Comparison of ENCODE assay signal across 39 cellular contexts in the genomic region with DNA sequence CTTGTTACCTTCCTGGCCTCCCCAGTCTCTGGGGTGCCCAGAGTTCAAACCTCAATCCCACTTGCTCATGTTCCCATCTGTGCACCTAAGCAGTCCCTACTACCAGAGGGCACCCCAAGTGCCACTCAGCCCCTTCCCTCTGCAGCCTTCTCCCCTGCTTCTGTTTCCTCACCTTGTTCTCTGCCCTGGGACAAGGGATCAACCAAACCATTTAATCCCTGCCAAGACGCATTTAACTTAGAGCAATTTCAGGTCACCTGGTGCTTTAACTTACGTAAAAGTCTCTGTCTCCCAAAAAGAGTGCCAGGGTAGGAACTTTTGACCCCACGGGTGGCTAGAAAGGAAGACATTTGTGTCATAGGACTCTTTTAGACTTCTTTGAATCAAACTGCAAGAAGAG.
"Had no signal": no experiment of that assay in that cellular context is flagged by ENCODE, and none has a peak within 500 bp of the region (broad histone marks: within the 10 kb centered on the region; RNA-seq: fewer than 3 reads in every experiment).

No MANE protein-coding gene starts in this region.

- H3K4me3 ChIP-seq: adrenal gland, ascending aorta, body of pancreas, breast epithelium, cardiac muscle cell had no signal

- DNase-seq: activated effector memory CD4-positive, alpha-beta T cell treated with anti-CD3 and anti-CD28 coated beads, Interleukin-2, amount 50 U/mL, for 16 hours; activated effector memory CD4-positive, alpha-beta T cell treated with Interleukin-2 at 50 U/mL for 16 hours; activated gamma-delta T cell; activated gamma-delta T cell treated with Interleukin-2 at 50 U/mL for 16 hours; activated naive CD4-positive, alpha-beta T cell; activated naive CD4-positive, alpha-beta T cell treated with anti-CD3 and anti-CD28 coated beads for 36 hours; activated naive CD4-positive, alpha-beta T cell treated with anti-CD3 and anti-CD28 coated beads, Interleukin-2, amount 10 ng/mL, durations not matched to agents 7 days and 5 days; activated naive CD4-positive, alpha-beta T cell treated with anti-CD3 and anti-CD28 coated beads, Interleukin-2, amount 50 U/mL, for 16 hours; activated naive CD4-positive, alpha-beta T cell treated with Interleukin-2 at 50 U/mL for 16 hours; activated naive CD8-positive, alpha-beta T cell treated with anti-CD3 and anti-CD28 coated beads for 36 hours; activated naive CD8-positive, alpha-beta T cell treated with anti-CD3 and anti-CD28 coated beads, Interleukin-2, amount 10 ng/mL, durations not matched to agents 7 days and 5 days; activated naive CD8-positive, alpha-beta T cell treated with anti-CD3 and anti-CD28 coated beads, Interleukin-2, amount 50 U/mL, for 24 hours; activated T-cell treated with anti-CD3 and anti-CD28 coated beads for 4 hours; activated T-cell treated with anti-CD3 and anti-CD28 coated beads, Interleukin-2, amount 50 U/mL, for 1 hour; activated T-cell treated with anti-CD3 and anti-CD28 coated beads, Interleukin-2, amount 50 U/mL, for 24 hours; activated T-cell treated with anti-CD3 and anti-CD28 coated beads, Interleukin-2, amount 50 U/mL, for 4 hours; activated T-cell treated with anti-CD3 and anti-CD28 coated beads, Interleukin-2, amount 50 U/mL, for 48 hours; activated T-cell treated with anti-CD3 and anti-CD28 coated beads, Interleukin-2, amount 50 U/mL, for 72 hours; adrenal gland; amniotic stem cell; amygdala; anterior cingulate cortex; aorta; body of pancreas; brain microvascular endothelial cell; caudate nucleus; central memory CD4-positive, alpha-beta T cell; cerebellar nuclear complex had no signal

- H3K4me1 ChIP-seq: adrenal gland, ascending aorta, body of pancreas, breast epithelium had no signal

- ATAC-seq: activated naive CD4-positive, alpha-beta T cell treated with anti-CD3 and anti-CD28 coated beads, Interleukin-2, amount 50 U/mL, for 72 hours; activated naive CD8-positive, alpha-beta T cell treated with anti-CD3 and anti-CD28 coated beads, Interleukin-2, amount 50 U/mL, for 24 hours; activated T-cell treated with anti-CD3 and anti-CD28 coated beads, Interleukin-2, amount 50 U/mL, for 4 hours; activated T-cell treated with anti-CD3 and anti-CD28 coated beads, Interleukin-2, amount 50 U/mL, for 72 hours; activated T-helper 17 cell treated with anti-CD3 and anti-CD28 coated beads, Interleukin-2, amount 50 U/mL, for 72 hours; body of pancreas had no signal

- H3K9me3 ChIP-seq: adrenal gland, ascending aorta, body of pancreas, breast epithelium had no signal

- H3K4me1 Mint-ChIP-seq: activated naive CD4-positive, alpha-beta T cell treated with anti-CD3 and anti-CD28 coated beads, Interleukin-2, amount 10 ng/mL, durations not matched to agents 7 days and 5 days; activated naive CD4-positive, alpha-beta T cell treated with anti-CD3 and anti-CD28 coated beads, Interleukin-2, amount 50 U/mL, for 24 hours; activated naive CD8-positive, alpha-beta T cell treated with anti-CD3 and anti-CD28 coated beads for 36 hours; activated naive CD8-positive, alpha-beta T cell treated with anti-CD3 and anti-CD28 coated beads, Interleukin-2, amount 10 ng/mL, durations not matched to agents 7 days and 5 days; activated naive CD8-positive, alpha-beta T cell treated with anti-CD3 and anti-CD28 coated beads, Interleukin-2, amount 50 U/mL, for 24 hours; activated T-helper 17 cell treated with anti-CD3 and anti-CD28 coated beads, Interleukin-2, amount 50 U/mL, for 72 hours; brain; central memory CD8-positive, alpha-beta T cell had no signal

- H3K36me3 Mint-ChIP-seq: activated naive CD4-positive, alpha-beta T cell treated with anti-CD3 and anti-CD28 coated beads, Interleukin-2, amount 10 ng/mL, durations not matched to agents 7 days and 5 days; activated naive CD4-positive, alpha-beta T cell treated with anti-CD3 and anti-CD28 coated beads, Interleukin-2, amount 50 U/mL, for 24 hours; activated naive CD4-positive, alpha-beta T cell treated with anti-CD3 and anti-CD28 coated beads, Interleukin-2, amount 50 U/mL, for 72 hours; activated naive CD8-positive, alpha-beta T cell; activated naive CD8-positive, alpha-beta T cell treated with anti-CD3 and anti-CD28 coated beads for 36 hours; activated naive CD8-positive, alpha-beta T cell treated with anti-CD3 and anti-CD28 coated beads, Interleukin-2, amount 10 ng/mL, durations not matched to agents 7 days and 5 days; brain had no signal

- H3K27ac ChIP-seq: adrenal gland, ascending aorta, body of pancreas, brain microvascular endothelial cell, breast epithelium, cardiac muscle cell had no signal

- H3K9me3 Mint-ChIP-seq: activated naive CD4-positive, alpha-beta T cell treated with anti-CD3 and anti-CD28 coated beads for 36 hours; activated naive CD4-positive, alpha-beta T cell treated with anti-CD3 and anti-CD28 coated beads, Interleukin-2, amount 10 ng/mL, durations not matched to agents 7 days and 5 days; activated naive CD4-positive, alpha-beta T cell treated with anti-CD3 and anti-CD28 coated beads, Interleukin-2, amount 50 U/mL, for 24 hours; activated naive CD4-positive, alpha-beta T cell treated with anti-CD3 and anti-CD28 coated beads, Interleukin-2, amount 50 U/mL, for 72 hours; activated naive CD8-positive, alpha-beta T cell treated with anti-CD3 and anti-CD28 coated beads for 36 hours; activated naive CD8-positive, alpha-beta T cell treated with anti-CD3 and anti-CD28 coated beads, Interleukin-2, amount 50 U/mL, for 24 hours; activated T-cell treated with anti-CD3 and anti-CD28 coated beads, Interleukin-2, amount 50 U/mL, for 24 hours; activated T-cell treated with anti-CD3 and anti-CD28 coated beads, Interleukin-2, amount 50 U/mL, for 4 hours; activated T-cell treated with anti-CD3 and anti-CD28 coated beads, Interleukin-2, amount 50 U/mL, for 72 hours; activated T-helper 1 cell treated with anti-CD3 and anti-CD28 coated beads, Interleukin-12 subunit alpha, Interleukin-12 subunit beta, Interleukin-2, Interleukin-4 antibody, amounts not matched to agents 30 ng/mL and 10 ng/mL and 1 ng/mL, durations not matched to agents 14 hours and 24 hours and 36 hours; activated T-helper 17 cell treated with anti-CD3 and anti-CD28 coated beads, Interleukin-2, amount 50 U/mL, for 72 hours; activated T-helper 2 cell treated with anti-CD3 and anti-CD28 coated beads, Interferon-gamma antibody, Interleukin-2, Interleukin-4, amounts not matched to agents 10 μg/mL and 5 μg/mL and 100 μg/mL, durations not matched to agents 14 hours and 24 hours and 36 hours; brain; central memory CD8-positive, alpha-beta T cell had no signal

- H3K36me3 ChIP-seq: adrenal gland, ascending aorta, brain microvascular endothelial cell, breast epithelium, cardiac muscle cell had no signal

- H3K27me3 ChIP-seq: adrenal gland, ascending aorta, body of pancreas, brain microvascular endothelial cell, breast epithelium, cardiac muscle cell had no signal

- H3K27ac Mint-ChIP-seq: activated naive CD4-positive, alpha-beta T cell treated with anti-CD3 and anti-CD28 coated beads for 36 hours; activated naive CD4-positive, alpha-beta T cell treated with anti-CD3 and anti-CD28 coated beads, Interleukin-2, amount 10 ng/mL, durations not matched to agents 7 days and 5 days; activated naive CD4-positive, alpha-beta T cell treated with anti-CD3 and anti-CD28 coated beads, Interleukin-2, amount 50 U/mL, for 24 hours; activated naive CD4-positive, alpha-beta T cell treated with anti-CD3 and anti-CD28 coated beads, Interleukin-2, amount 50 U/mL, for 72 hours; activated naive CD8-positive, alpha-beta T cell; activated naive CD8-positive, alpha-beta T cell treated with anti-CD3 and anti-CD28 coated beads for 36 hours; activated naive CD8-positive, alpha-beta T cell treated with anti-CD3 and anti-CD28 coated beads, Interleukin-2, amount 10 ng/mL, durations not matched to agents 7 days and 5 days; activated naive CD8-positive, alpha-beta T cell treated with anti-CD3 and anti-CD28 coated beads, Interleukin-2, amount 50 U/mL, for 24 hours; activated T-cell treated with anti-CD3 and anti-CD28 coated beads, Interleukin-2, amount 50 U/mL, for 24 hours; activated T-cell treated with anti-CD3 and anti-CD28 coated beads, Interleukin-2, amount 50 U/mL, for 72 hours; activated T-helper 1 cell treated with anti-CD3 and anti-CD28 coated beads, Interleukin-12 subunit alpha, Interleukin-12 subunit beta, Interleukin-2, Interleukin-4 antibody, amounts not matched to agents 30 ng/mL and 10 ng/mL and 1 ng/mL, durations not matched to agents 14 hours and 24 hours and 36 hours; activated T-helper 17 cell treated with anti-CD3 and anti-CD28 coated beads, Interleukin-2, amount 50 U/mL, for 72 hours; activated T-helper 2 cell treated with anti-CD3 and anti-CD28 coated beads, Interferon-gamma antibody, Interleukin-2, Interleukin-4, amounts not matched to agents 10 μg/mL and 5 μg/mL and 100 μg/mL, durations not matched to agents 14 hours and 24 hours and 36 hours; brain had no signal

- H3K4me3 Mint-ChIP-seq: activated naive CD4-positive, alpha-beta T cell treated with anti-CD3 and anti-CD28 coated beads for 36 hours; activated naive CD4-positive, alpha-beta T cell treated with anti-CD3 and anti-CD28 coated beads, Interleukin-2, amount 10 ng/mL, durations not matched to agents 7 days and 5 days; activated naive CD4-positive, alpha-beta T cell treated with anti-CD3 and anti-CD28 coated beads, Interleukin-2, amount 50 U/mL, for 24 hours; activated naive CD8-positive, alpha-beta T cell; activated naive CD8-positive, alpha-beta T cell treated with anti-CD3 and anti-CD28 coated beads for 36 hours; activated naive CD8-positive, alpha-beta T cell treated with anti-CD3 and anti-CD28 coated beads, Interleukin-2, amount 10 ng/mL, durations not matched to agents 7 days and 5 days; activated naive CD8-positive, alpha-beta T cell treated with anti-CD3 and anti-CD28 coated beads, Interleukin-2, amount 50 U/mL, for 24 hours; activated T-cell treated with anti-CD3 and anti-CD28 coated beads, Interleukin-2, amount 50 U/mL, for 24 hours; activated T-cell treated with anti-CD3 and anti-CD28 coated beads, Interleukin-2, amount 50 U/mL, for 4 hours; activated T-cell treated with anti-CD3 and anti-CD28 coated beads, Interleukin-2, amount 50 U/mL, for 72 hours; activated T-helper 1 cell treated with anti-CD3 and anti-CD28 coated beads, Interleukin-12 subunit alpha, Interleukin-12 subunit beta, Interleukin-2, Interleukin-4 antibody, amounts not matched to agents 30 ng/mL and 10 ng/mL and 1 ng/mL, durations not matched to agents 14 hours and 24 hours and 36 hours; activated T-helper 17 cell treated with anti-CD3 and anti-CD28 coated beads, Interleukin-2, amount 50 U/mL, for 72 hours; brain; central memory CD8-positive, alpha-beta T cell had no signal

- H3K27me3 Mint-ChIP-seq: activated naive CD4-positive, alpha-beta T cell treated with anti-CD3 and anti-CD28 coated beads, Interleukin-2, amount 10 ng/mL, durations not matched to agents 7 days and 5 days had no signal
